In genomic region chr5:52922384-52922783, GRCh38 we compare ENCODE assay signal across 9 cellular contexts.
DNase-seq lines count a peak whose midpoint lies in the region; ATAC-seq, FAIRE-seq and TF ChIP-seq lines count a peak whose summit lies in the region.
"Had no signal": no experiment of that assay in that cellular context is flagged by ENCODE, and none has a peak within 500 bp of the region (broad histone marks: within the 10 kb centered on the region; RNA-seq: fewer than 3 reads in every experiment).

No MANE protein-coding gene starts in this region.

- in situ Hi-C loops in astrocyte of the cerebellum (cut with HindIII; ENCODE audit: low sequenced_read_pairs) (no loop called here), HepG2 (cut with HindIII; ENCODE audit: extremely low pct_ligation_motif_present, low pct_unique_long_range_greater_than_20kb) (no loop called here)

- no peaks in the 10 kb centered on the region for H3K9me2 ChIP-seq in Karpas-422 (replicated peaks; ENCODE audit: insufficient read depth, low read length)

- H3K36me3 ChIP-seq in HepG2 (replicated peaks in 1 of 2; ENCODE audit: control insufficient read depth in 1 of 2, insufficient read depth in 2 of 2, low read length in 2 of 2) (peaks cover 0 to 3% of the 10 kb centered on the region in 2 experiments; a peak in 1 of 5 replicates), BE2C (peaks cover 3% of the 10 kb centered on the region), Karpas-422 (ENCODE audit: insufficient read depth, low read length) (no peaks in the 10 kb centered on the region)

- no peak for TF ChIP-seq POLR2A in HepG2 (IDR thresholded peaks at IDR 0.05; ENCODE audit: insufficient read depth in 1 of 2, low read depth in 2 of 2, low read length in 2 of 2)

- H3K9ac ChIP-seq in HepG2 (ENCODE audit: insufficient read depth, low read depth, low read length) (no peak overlapping the region), Karpas-422 (ENCODE audit: low read length) (no peak overlapping the region)

- CTCF ChIA-PET in HepG2 (lab: Yijun Ruan, JAX; ENCODE audit: low intra/inter-chr PET ratio, low total read pairs): no interaction called here

- H3K9me3 ChIP-seq in HepG2 (ENCODE audit: low read length): no peaks in the 10 kb centered on the region
- H3K9me3 ChIP-seq in BE2C: no peaks in the 10 kb centered on the region
- H3K9me3 ChIP-seq in Karpas-422 (ENCODE audit: low read length): no peaks in the 10 kb centered on the region

- H4K20me1 ChIP-seq in HepG2 (ENCODE audit: insufficient read depth, low read length) (no peaks in the 10 kb centered on the region), Karpas-422 (ENCODE audit: insufficient read depth, low read depth, low read length) (no peaks in the 10 kb centered on the region)

- intact Hi-C loops in HepG2 (cut with micrococcal nuclease; ENCODE audit: unreplicated experiment) (no loop called here), posterior cingulate gyrus (cut with DNase I) (no loop called here)

- H3K27ac ChIP-seq in HepG2 (ENCODE audit: extremely low read length, insufficient read depth, low read length) (no peak overlapping the region), Karpas-422 (ENCODE audit: low read length) (no peak overlapping the region)

- no peak overlapping the region for H3K4me3 ChIP-seq in astrocyte of the cerebellum (ENCODE audit: low read depth, low read length)
- no peak overlapping the region for H3K4me3 ChIP-seq in HepG2 (replicated peaks in 1 of 3; ENCODE audit: insufficient read depth in 1 of 3, low read depth in 2 of 3, low read length in 3 of 3)
- H3K4me3 ChIP-seq in BE2C (ENCODE audit: low read depth, low read length): no peak overlapping the region
- no peak overlapping the region for H3K4me3 ChIP-seq in Karpas-422 (ENCODE audit: low read length)

- peak; percentile 33; the same call in 1 of the 3 replicates for ATAC-seq in HepG2

- no peak for FAIRE-seq in HepG2 (lab: Jason Lieb, UNC)

- no peak for TF ChIP-seq RAD21 in HepG2 (CRISPR knock-in tag; IDR thresholded peaks at IDR 0.05)

- H2AFZ ChIP-seq in HepG2 (ENCODE audit: low read length): no peak overlapping the region
- H2AFZ ChIP-seq in Karpas-422 (ENCODE audit: low read length): no peak overlapping the region

- DNase-seq in AG08396 (ENCODE audit: low spot score) (peak; percentile 63), HuH-7 (ENCODE audit: low spot score) (peak; percentile 10), astrocyte of the cerebellum (ENCODE audit: low read depth) (peak; percentile 33), HepG2 (ENCODE audit: low spot score) (peak; percentile 45), BE2C (no peak), posterior cingulate gyrus (no peak), DMS 273 treated with DMSO at 0.1 percent for 48 hours (lab: John Stamatoyannopoulos, UW) (no peak), Karpas-422 (no peak)
- DNase-seq: KBM-7 had no signal

- no TSS peak for BruUV-seq in HepG2 (replicated peaks; lab: Mats Ljungman, UMichigan)

- 84% methylated on average over 2 of the region's 2 CpGs for WGBS in HepG2 (ENCODE audit: low lambda C conversion rate)

- H3K4me2 ChIP-seq in HepG2 (ENCODE audit: low read depth, low read length) (no peak overlapping the region), Karpas-422 (ENCODE audit: low read depth, low read length, poor library complexity, severe bottlenecking) (no peak overlapping the region)

- no peaks in the 10 kb centered on the region for H3K79me2 ChIP-seq in HepG2 (ENCODE audit: insufficient read depth, low read length)
- no peaks in the 10 kb centered on the region for H3K79me2 ChIP-seq in Karpas-422 (ENCODE audit: low read length)

- TF ChIP-seq CTCF in astrocyte of the cerebellum (IDR thresholded peaks at IDR 0.05; ENCODE audit: low read depth, low read length, missing control alignments) (no peak), HepG2 (CRISPR knock-in tag; IDR thresholded peaks at IDR 0.05) (no peak), BE2C (IDR thresholded peaks at IDR 0.05; ENCODE audit: low read depth, low read length) (no peak)

- no peaks in the 10 kb centered on the region for H3K4me1 ChIP-seq in HepG2 (ENCODE audit: insufficient read depth, low read length)
- no peaks in the 10 kb centered on the region for H3K4me1 ChIP-seq in BE2C
- no peaks in the 10 kb centered on the region for H3K4me1 ChIP-seq in Karpas-422 (ENCODE audit: low read length)

- POLR2A ChIA-PET in HepG2 (lab: Yijun Ruan, JAX): no interaction called here

- H3K27me3 ChIP-seq in HepG2 (ENCODE audit: control insufficient read depth in 1 of 2, insufficient read depth in 2 of 2, low read length in 2 of 2) (no peaks in the 10 kb centered on the region), BE2C (no peaks in the 10 kb centered on the region), Karpas-422 (ENCODE audit: low read length) (no peaks in the 10 kb centered on the region)

- TF ChIP-seq EP300 in HepG2 (IDR thresholded peaks at IDR 0.05; ENCODE audit: low read depth in 2 of 2, low read length in 2 of 2): no peak
- TF ChIP-seq EP300 in HepG2 (CRISPR knock-in tag; IDR thresholded peaks at IDR 0.05; ENCODE audit: borderline replicate concordance): no peak

TF ChIP-seq in HepG2, 621 proteins besides CTCF, POLR2A, EP300 and RAD21:
- TF ChIP-seq FOXA1 (IDR thresholded peaks at IDR 0.05): no peak
- peak; percentile 34; the same call in 1 of the 2 replicates for TF ChIP-seq FOXA1 (CRISPR knock-in tag; IDR thresholded peaks at IDR 0.05)
- TF ChIP-seq AGO1 (IDR thresholded peaks at IDR 0.05; ENCODE audit: low read depth, low read length, poor library complexity, severe bottlenecking): no peak
- no peak for TF ChIP-seq SCMH1 (CRISPR knock-in tag; IDR thresholded peaks at IDR 0.05; ENCODE audit: borderline replicate concordance)

Comparison
In these comparisons a context has a peak if more than half of its experiments do, and no peak if none do; other contexts are left out.
1. DNase-seq: peak in AG08396 (single experiment), HuH-7 (single experiment), astrocyte of the cerebellum (single experiment) and HepG2 (single experiment); none in BE2C (single experiment), posterior cingulate gyrus (0 of 10), DMS 273 treated with DMSO at 0.1 percent for 48 hours (single experiment) and Karpas-422 (single experiment).